In the genomic region with DNA sequence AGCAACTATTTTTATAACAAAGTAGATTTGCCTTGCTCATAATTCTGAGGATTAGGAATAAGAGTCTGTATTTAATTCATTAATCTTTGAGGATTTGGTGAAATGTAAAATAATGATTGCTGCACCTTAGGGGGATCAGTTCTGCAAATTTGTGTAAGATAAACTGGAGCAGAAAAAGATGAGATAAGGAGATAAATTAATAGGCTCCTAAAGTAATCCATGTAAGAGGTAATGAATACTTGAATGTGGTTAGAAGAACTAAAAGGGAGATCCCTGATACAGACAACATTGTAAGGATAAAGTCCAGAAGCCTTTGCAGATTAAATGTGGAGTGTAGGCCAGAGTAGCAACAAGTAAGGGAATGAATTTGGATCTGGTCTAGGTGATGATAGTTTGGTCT, we compare ENCODE assay signal across 1 cellular context.
TF ChIP-seq lines count a peak whose summit lies in the region.

No MANE protein-coding gene starts in this region.

TF ChIP-seq in SK-N-SH treated with all-trans-retinoic acid at 6 μM for 48 hours, 23 proteins besides CTCF, POLR2A, EP300 and RAD21 (continued from another document):
- TF ChIP-seq ARNTL (CRISPR knock-in tag; IDR thresholded peaks at IDR 0.05; ENCODE audit: borderline replicate concordance, low read depth) (no peak), CSDC2 (CRISPR knock-in tag; IDR thresholded peaks at IDR 0.05) (no peak), ESRRG (CRISPR knock-in tag; IDR thresholded peaks at IDR 0.05) (no peak), ISL1 (CRISPR knock-in tag; IDR thresholded peaks at IDR 0.05) (no peak), PPARA (CRISPR knock-in tag; IDR thresholded peaks at IDR 0.05; ENCODE audit: borderline replicate concordance) (no peak), GLIS3 (CRISPR knock-in tag; IDR thresholded peaks at IDR 0.05) (no peak), ZNF70 (CRISPR knock-in tag; IDR thresholded peaks at IDR 0.05) (no peak), ZNF8 (CRISPR knock-in tag; IDR thresholded peaks at IDR 0.05) (no peak), ZFP3 (CRISPR knock-in tag; IDR thresholded peaks at IDR 0.05) (no peak)
- TF ChIP-seq, protein P1, sequence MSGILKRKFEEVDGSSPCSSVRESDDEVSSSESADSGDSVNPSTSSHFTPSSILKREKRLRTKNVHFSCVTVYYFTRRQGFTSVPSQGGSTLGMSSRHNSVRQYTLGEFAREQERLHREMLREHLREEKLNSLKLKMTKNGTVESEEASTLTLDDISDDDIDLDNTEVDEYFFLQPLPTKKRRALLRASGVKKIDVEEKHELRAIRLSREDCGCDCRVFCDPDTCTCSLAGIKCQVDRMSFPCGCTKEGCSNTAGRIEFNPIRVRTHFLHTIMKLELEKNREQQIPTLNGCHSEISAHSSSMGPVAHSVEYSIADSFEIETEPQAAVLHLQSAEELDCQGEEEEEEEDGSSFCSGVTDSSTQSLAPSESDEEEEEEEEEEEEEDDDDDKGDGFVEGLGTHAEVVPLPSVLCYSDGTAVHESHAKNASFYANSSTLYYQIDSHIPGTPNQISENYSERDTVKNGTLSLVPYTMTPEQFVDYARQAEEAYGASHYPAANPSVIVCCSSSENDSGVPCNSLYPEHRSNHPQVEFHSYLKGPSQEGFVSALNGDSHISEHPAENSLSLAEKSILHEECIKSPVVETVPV (CRISPR knock-in tag; IDR thresholded peaks at IDR 0.05) = no peak
- TF ChIP-seq, protein P2, sequence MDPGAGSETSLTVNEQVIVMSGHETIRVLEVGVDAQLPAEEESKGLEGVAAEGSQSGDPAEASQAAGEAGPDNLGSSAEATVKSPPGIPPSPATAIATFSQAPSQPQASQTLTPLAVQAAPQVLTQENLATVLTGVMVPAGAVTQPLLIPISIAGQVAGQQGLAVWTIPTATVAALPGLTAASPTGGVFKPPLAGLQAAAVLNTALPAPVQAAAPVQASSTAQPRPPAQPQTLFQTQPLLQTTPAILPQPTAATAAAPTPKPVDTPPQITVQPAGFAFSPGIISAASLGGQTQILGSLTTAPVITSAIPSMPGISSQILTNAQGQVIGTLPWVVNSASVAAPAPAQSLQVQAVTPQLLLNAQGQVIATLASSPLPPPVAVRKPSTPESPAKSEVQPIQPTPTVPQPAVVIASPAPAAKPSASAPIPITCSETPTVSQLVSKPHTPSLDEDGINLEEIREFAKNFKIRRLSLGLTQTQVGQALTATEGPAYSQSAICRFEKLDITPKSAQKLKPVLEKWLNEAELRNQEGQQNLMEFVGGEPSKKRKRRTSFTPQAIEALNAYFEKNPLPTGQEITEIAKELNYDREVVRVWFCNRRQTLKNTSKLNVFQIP (CRISPR knock-in tag; IDR thresholded peaks at IDR 0.05; ENCODE audit: borderline replicate concordance, low read depth) = no peak
- TF ChIP-seq, protein P3, sequence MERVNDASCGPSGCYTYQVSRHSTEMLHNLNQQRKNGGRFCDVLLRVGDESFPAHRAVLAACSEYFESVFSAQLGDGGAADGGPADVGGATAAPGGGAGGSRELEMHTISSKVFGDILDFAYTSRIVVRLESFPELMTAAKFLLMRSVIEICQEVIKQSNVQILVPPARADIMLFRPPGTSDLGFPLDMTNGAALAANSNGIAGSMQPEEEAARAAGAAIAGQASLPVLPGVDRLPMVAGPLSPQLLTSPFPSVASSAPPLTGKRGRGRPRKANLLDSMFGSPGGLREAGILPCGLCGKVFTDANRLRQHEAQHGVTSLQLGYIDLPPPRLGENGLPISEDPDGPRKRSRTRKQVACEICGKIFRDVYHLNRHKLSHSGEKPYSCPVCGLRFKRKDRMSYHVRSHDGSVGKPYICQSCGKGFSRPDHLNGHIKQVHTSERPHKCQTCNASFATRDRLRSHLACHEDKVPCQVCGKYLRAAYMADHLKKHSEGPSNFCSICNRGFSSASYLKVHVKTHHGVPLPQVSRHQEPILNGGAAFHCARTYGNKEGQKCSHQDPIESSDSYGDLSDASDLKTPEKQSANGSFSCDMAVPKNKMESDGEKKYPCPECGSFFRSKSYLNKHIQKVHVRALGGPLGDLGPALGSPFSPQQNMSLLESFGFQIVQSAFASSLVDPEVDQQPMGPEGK (CRISPR knock-in tag; IDR thresholded peaks at IDR 0.05; ENCODE audit: borderline replicate concordance) = no peak
